In genomic region chr10:102735065-102735562, GRCh38 we compare ENCODE assay signal across 21 cellular contexts. TPM values are rescaled to one million over a fixed set of nuclear protein-coding genes. Genes with fewer than 3 reads are reported as not detected.
DNase-seq lines count a peak whose midpoint lies in the region; ATAC-seq, FAIRE-seq and TF ChIP-seq lines count a peak whose summit lies in the region.
"Had no signal": no experiment of that assay in that cellular context is flagged by ENCODE, and none has a peak within 500 bp of the region (broad histone marks: within the 10 kb centered on the region; RNA-seq: fewer than 3 reads in every experiment).

No MANE protein-coding gene starts in this region.

- no peak overlapping the region for H3K4me3 Mint-ChIP-seq in activated T-cell treated with anti-CD3 and anti-CD28 coated beads, Interleukin-2, amount 50 U/mL, for 72 hours
- H3K4me3 Mint-ChIP-seq in activated T-helper 2 cell treated with anti-CD3 and anti-CD28 coated beads, Interferon-gamma antibody, Interleukin-2, Interleukin-4, amounts not matched to agents 10 μg/mL and 5 μg/mL and 100 μg/mL, durations not matched to agents 14 hours and 24 hours and 36 hours (ENCODE audit: low read depth): no peak overlapping the region
- H3K4me3 Mint-ChIP-seq: activated naive CD4-positive, alpha-beta T cell treated with anti-CD3 and anti-CD28 coated beads for 36 hours had no signal

- no peak for DNase-seq in activated T-cell treated with anti-CD3 and anti-CD28 coated beads, Interleukin-2, amount 50 U/mL, for 72 hours
- DNase-seq in activated T-cell treated with anti-CD3 and anti-CD28 coated beads for 4 hours: no peak
- DNase-seq in activated T-helper 2 cell treated with anti-CD3 and anti-CD28 coated beads, Interferon-gamma antibody, Interleukin-2, Interleukin-4, amounts not matched to agents 10 μg/mL and 5 μg/mL and 100 μg/mL, durations not matched to agents 14 hours and 24 hours and 36 hours (ENCODE audit: low spot score): no peak
- DNase-seq in iPS-NIHi11 (ENCODE audit: low spot score): peak; percentile 64
- DNase-seq in tibial nerve (ENCODE audit: low spot score in 2 of 2): peak; percentile 44 to 70
- DNase-seq in HAP-1 (ENCODE audit: low spot score in 2 of 2): no peak
- DNase-seq in GM12891 (ENCODE audit: insufficient read length, low spot score): no peak
- DNase-seq: activated naive CD4-positive, alpha-beta T cell treated with anti-CD3 and anti-CD28 coated beads for 36 hours; COR-L47; GDM1; mesenchymal stem cell; MG63; NCI-H1930; NCI-H524 treated with DMSO at 0.1 percent for 48 hours; OCI-M1; small intestine; stomach had no signal

- no peak overlapping the region for H3K4me3 ChIP-seq in tibial nerve
- H3K4me3 ChIP-seq in HAP-1: no peak overlapping the region
- H3K4me3 ChIP-seq: MG63, stomach had no signal

- H3K27me3 ChIP-seq in tibial nerve (no peaks in the 10 kb centered on the region), HAP-1 (ENCODE audit: low read depth) (no peaks in the 10 kb centered on the region)
- H3K27me3 ChIP-seq: MG63, neutrophil, stomach had no signal

- TF ChIP-seq POLR2A in tibial nerve (IDR thresholded peaks at IDR 0.05) (no peak), GM12891 (IDR thresholded peaks at IDR 0.05; ENCODE audit: low read depth, low read length) (no peak)

- 56 to 64% methylated on average over 9 of the region's 9 CpGs for WGBS in tibial nerve, 2 donors

- H3K4me1 Mint-ChIP-seq in activated T-cell treated with anti-CD3 and anti-CD28 coated beads, Interleukin-2, amount 50 U/mL, for 72 hours (ENCODE audit: low read depth): no peaks in the 10 kb centered on the region
- H3K4me1 Mint-ChIP-seq in activated T-helper 2 cell treated with anti-CD3 and anti-CD28 coated beads, Interferon-gamma antibody, Interleukin-2, Interleukin-4, amounts not matched to agents 10 μg/mL and 5 μg/mL and 100 μg/mL, durations not matched to agents 14 hours and 24 hours and 36 hours (ENCODE audit: low read depth): no peaks in the 10 kb centered on the region

- H3K36me3 Mint-ChIP-seq in activated T-cell treated with anti-CD3 and anti-CD28 coated beads, Interleukin-2, amount 50 U/mL, for 72 hours (ENCODE audit: insufficient read depth in 2 of 2): peaks cover 0 to 11% of the 10 kb centered on the region in 2 donors
- peaks cover 37% of the 10 kb centered on the region for H3K36me3 Mint-ChIP-seq in activated T-helper 2 cell treated with anti-CD3 and anti-CD28 coated beads, Interferon-gamma antibody, Interleukin-2, Interleukin-4, amounts not matched to agents 10 μg/mL and 5 μg/mL and 100 μg/mL, durations not matched to agents 14 hours and 24 hours and 36 hours (ENCODE audit: low read depth)

- no peak for TF ChIP-seq EP300 in tibial nerve (IDR thresholded peaks at IDR 0.05)

- peak overlapping the region in 1 of 4 donors; percentile 62 for H3K27ac ChIP-seq in tibial nerve
- H3K27ac ChIP-seq: neutrophil, stomach, VCaP had no signal

- no peak for TF ChIP-seq CTCF in tibial nerve (IDR thresholded peaks at IDR 0.05)

- peak overlapping the region; percentile 35 for H3K27ac Mint-ChIP-seq in activated T-cell treated with anti-CD3 and anti-CD28 coated beads, Interleukin-2, amount 50 U/mL, for 72 hours
- peak overlapping the region; percentile 31 for H3K27ac Mint-ChIP-seq in activated T-helper 2 cell treated with anti-CD3 and anti-CD28 coated beads, Interferon-gamma antibody, Interleukin-2, Interleukin-4, amounts not matched to agents 10 μg/mL and 5 μg/mL and 100 μg/mL, durations not matched to agents 14 hours and 24 hours and 36 hours
- H3K27ac Mint-ChIP-seq: activated naive CD4-positive, alpha-beta T cell treated with anti-CD3 and anti-CD28 coated beads for 36 hours had no signal

- no peak for FAIRE-seq in GM12891 (lab: Jason Lieb, UNC)
- FAIRE-seq: A204.1, small intestine had no signal

- H3K9me3 ChIP-seq in tibial nerve: no peaks in the 10 kb centered on the region
- H3K9me3 ChIP-seq in HAP-1: no peaks in the 10 kb centered on the region
- H3K9me3 ChIP-seq: MG63, neutrophil, stomach had no signal

- H3K27me3 Mint-ChIP-seq in activated T-cell treated with anti-CD3 and anti-CD28 coated beads, Interleukin-2, amount 50 U/mL, for 72 hours (ENCODE audit: low read depth): no peaks in the 10 kb centered on the region
- no peaks in the 10 kb centered on the region for H3K27me3 Mint-ChIP-seq in activated T-helper 2 cell treated with anti-CD3 and anti-CD28 coated beads, Interferon-gamma antibody, Interleukin-2, Interleukin-4, amounts not matched to agents 10 μg/mL and 5 μg/mL and 100 μg/mL, durations not matched to agents 14 hours and 24 hours and 36 hours (ENCODE audit: low read depth)

- in situ Hi-C loops in HAP-1 (cut with MboI; ENCODE audit: low sequenced_read_pairs): no loop called here

- no peaks in the 10 kb centered on the region for H3K9me3 Mint-ChIP-seq in activated T-cell treated with anti-CD3 and anti-CD28 coated beads, Interleukin-2, amount 50 U/mL, for 72 hours
- H3K9me3 Mint-ChIP-seq in activated T-helper 2 cell treated with anti-CD3 and anti-CD28 coated beads, Interferon-gamma antibody, Interleukin-2, Interleukin-4, amounts not matched to agents 10 μg/mL and 5 μg/mL and 100 μg/mL, durations not matched to agents 14 hours and 24 hours and 36 hours: no peaks in the 10 kb centered on the region
- H3K9me3 Mint-ChIP-seq: activated naive CD4-positive, alpha-beta T cell treated with anti-CD3 and anti-CD28 coated beads for 36 hours had no signal

- ATAC-seq in activated T-cell treated with anti-CD3 and anti-CD28 coated beads, Interleukin-2, amount 50 U/mL, for 72 hours (replicated peaks in 1 of 2): no peak
- no peak for ATAC-seq in HG02840 (IDR thresholded peaks at IDR 0.05; ENCODE audit: low FRiP score, unreplicated experiment)

- H3K4me1 ChIP-seq in tibial nerve (peaks cover 0 to 21% (median 0%) of the 10 kb centered on the region in 4 donors), HAP-1 (no peaks in the 10 kb centered on the region)

- H3K36me3 ChIP-seq in tibial nerve (peaks cover 0 to 63% (median 0%) of the 10 kb centered on the region in 3 donors), HAP-1 (replicated peaks) (peaks cover 59% of the 10 kb centered on the region)
- H3K36me3 ChIP-seq: neutrophil had no signal

- intact Hi-C loops in activated T-helper 2 cell treated with anti-CD3 and anti-CD28 coated beads, Interferon-gamma antibody, Interleukin-2, Interleukin-4, amounts not matched to agents 10 μg/mL and 5 μg/mL and 100 μg/mL, durations not matched to agents 14 hours and 24 hours and 36 hours (cut with micrococcal nuclease): no loop called here

TF ChIP-seq in GM12891, 5 proteins besides CTCF, POLR2A, EP300 and RAD21:
- TF ChIP-seq POU2F2 (IDR thresholded peaks at IDR 0.05; ENCODE audit: low read depth, low read length) (no peak), PAX5 (IDR thresholded peaks at IDR 0.05; ENCODE audit: insufficient read depth, low read length, severe bottlenecking) (no peak), SPI1 (IDR thresholded peaks at IDR 0.05; ENCODE audit: low read depth, low read length) (no peak), TAF1 (IDR thresholded peaks at IDR 0.05; ENCODE audit: low read depth, low read length) (no peak), POLR2AphosphoS5 (IDR thresholded peaks at IDR 0.05; ENCODE audit: low read depth, low read length) (no peak)

RNA-seq across cellular contexts. Expression of gene WBP1L, which starts 8.6 kb away (rescaled TPM):
- total RNA-seq in activated T-cell treated with anti-CD3 and anti-CD28 coated beads, Interleukin-2, amount 50 U/mL, for 72 hours: 10 to 100 TPM; 19.6 to 20.1 TPM
- total RNA-seq in activated T-helper 2 cell treated with anti-CD3 and anti-CD28 coated beads, Interferon-gamma antibody, Interleukin-2, Interleukin-4, amounts not matched to agents 10 μg/mL and 5 μg/mL and 100 μg/mL, durations not matched to agents 14 hours and 24 hours and 36 hours: 18.0 and 19.9 TPM in 2 replicates
- total RNA-seq in tibial nerve: 100 to 1,000 TPM in 3 of 4 donors, 10 to 100 TPM in 1; 89.4 to 191 (median 158) TPM
- polyA plus RNA-seq in GM12891 (2012; ENCODE audit: low read depth, missing spikeins): 13.8 TPM

RNA-seq across cellular contexts. Expression of gene SFXN2, which starts 20.7 kb away (rescaled TPM):
- 10 to 100 TPM in 1 of 2 donors, 1 to 10 TPM in 1; 7.5 to 10.4 TPM for total RNA-seq in activated T-cell treated with anti-CD3 and anti-CD28 coated beads, Interleukin-2, amount 50 U/mL, for 72 hours
- 52.2 and 54.0 TPM in 2 replicates for total RNA-seq in activated T-helper 2 cell treated with anti-CD3 and anti-CD28 coated beads, Interferon-gamma antibody, Interleukin-2, Interleukin-4, amounts not matched to agents 10 μg/mL and 5 μg/mL and 100 μg/mL, durations not matched to agents 14 hours and 24 hours and 36 hours
- 10 to 100 TPM in 3 of 4 donors, 1 to 10 TPM in 1; 7.2 to 26.4 (median 11.3) TPM for total RNA-seq in tibial nerve
- polyA plus RNA-seq in GM12891 (2012; ENCODE audit: low read depth, missing spikeins): 15.4 TPM

RNA-seq across cellular contexts. Expression of gene ARL3, which starts 20.9 kb away (rescaled TPM):
- 1 to 10 TPM; 8.0 to 8.7 TPM for total RNA-seq in activated T-cell treated with anti-CD3 and anti-CD28 coated beads, Interleukin-2, amount 50 U/mL, for 72 hours
- total RNA-seq in activated T-helper 2 cell treated with anti-CD3 and anti-CD28 coated beads, Interferon-gamma antibody, Interleukin-2, Interleukin-4, amounts not matched to agents 10 μg/mL and 5 μg/mL and 100 μg/mL, durations not matched to agents 14 hours and 24 hours and 36 hours: 11.1 and 12.2 TPM in 2 replicates
- 10 to 100 TPM; 11.0 to 17.7 (median 13.8) TPM for total RNA-seq in tibial nerve
- 9.7 TPM for polyA plus RNA-seq in GM12891 (2012; ENCODE audit: low read depth, missing spikeins)

Comparison
In these comparisons a context has a peak if more than half of its experiments do, and no peak if none do; other contexts are left out.
1. DNase-seq: peak in iPS-NIHi11 (single experiment) and tibial nerve (2 of 2); none in activated T-cell treated with anti-CD3 and anti-CD28 coated beads, Interleukin-2, amount 50 U/mL, for 72 hours (0 of 2), activated T-cell treated with anti-CD3 and anti-CD28 coated beads for 4 hours (single experiment), activated T-helper 2 cell treated with anti-CD3 and anti-CD28 coated beads, Interferon-gamma antibody, Interleukin-2, Interleukin-4, amounts not matched to agents 10 μg/mL and 5 μg/mL and 100 μg/mL, durations not matched to agents 14 hours and 24 hours and 36 hours (single experiment), HAP-1 (0 of 2) and GM12891 (single experiment).